In the genomic region with DNA sequence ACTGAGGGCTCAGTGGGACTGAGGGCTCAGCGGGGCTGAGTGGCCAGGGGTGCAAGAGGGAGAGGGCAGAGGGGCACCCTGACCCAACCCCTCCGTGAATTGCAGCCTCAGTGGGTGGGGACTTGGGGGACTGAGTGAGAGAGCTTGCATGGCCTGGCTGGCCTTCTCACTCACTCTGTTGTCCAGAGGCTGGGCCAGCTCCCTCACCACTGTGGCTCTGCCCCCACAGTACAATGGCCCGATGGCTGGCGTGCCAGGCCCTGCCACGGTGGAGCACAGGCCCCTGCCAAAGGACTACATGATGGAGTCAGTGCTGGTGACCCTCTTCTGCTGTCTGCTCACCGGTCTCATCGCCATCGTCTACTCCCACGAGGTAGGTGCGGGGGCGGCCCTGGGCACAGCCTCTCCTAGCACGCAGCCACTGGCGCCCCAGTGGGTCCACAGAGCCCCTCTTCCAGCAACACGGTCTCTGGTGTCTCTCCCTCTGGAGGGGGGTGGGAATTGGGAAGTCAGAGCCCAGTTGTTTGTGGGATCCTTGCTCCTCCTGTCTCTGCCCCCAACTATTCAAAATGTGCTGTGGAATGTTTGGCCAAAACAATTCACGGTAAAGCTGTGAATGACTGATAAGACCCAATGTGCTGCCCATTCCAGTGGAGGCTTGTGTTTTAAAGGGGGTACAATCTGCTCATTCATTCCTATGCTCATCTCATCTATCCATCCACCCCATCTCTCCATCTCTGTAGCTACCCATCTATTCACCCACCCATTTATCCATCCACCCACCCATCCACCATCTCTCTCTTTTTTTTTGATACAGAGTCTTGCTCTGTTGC, we compare ENCODE assay signal across 24 cellular contexts. TPM values are rescaled to one million over a fixed set of nuclear protein-coding genes. Genes with fewer than 3 reads are reported as not detected.
"Had no signal": no experiment of that assay in that cellular context is flagged by ENCODE, and none has a peak within 500 bp of the region (broad histone marks: within the 10 kb centered on the region; RNA-seq: fewer than 3 reads in every experiment).

No MANE protein-coding gene starts in this region.

- H3K36me3 Mint-ChIP-seq: naive thymus-derived CD8-positive, alpha-beta T cell had no signal

- H3K4me3 ChIP-seq: heart left ventricle, mucosa of descending colon, ovary, stomach, thoracic aorta, transverse colon had no signal

- H3K9me3 ChIP-seq: mucosa of descending colon, ovary, stomach, thoracic aorta, transverse colon had no signal

- H3K9me3 Mint-ChIP-seq: dendritic cell treated with granulocyte-macrophage colony-stimulating factor and Interleukin-4, amounts not matched to agents 40 ng/mL and 50 ng/mL, for 4 days; naive thymus-derived CD8-positive, alpha-beta T cell had no signal

- H3K27ac ChIP-seq: heart left ventricle, ovary, stomach, thoracic aorta, transverse colon had no signal

- H3K27me3 ChIP-seq: ovary had no signal

- H3K27ac Mint-ChIP-seq: dendritic cell treated with granulocyte-macrophage colony-stimulating factor and Interleukin-4, amounts not matched to agents 40 ng/mL and 50 ng/mL, for 4 days; progenitor cell of endocrine pancreas had no signal

- H3K4me3 Mint-ChIP-seq: dendritic cell treated with granulocyte-macrophage colony-stimulating factor and Interleukin-4, amounts not matched to agents 40 ng/mL and 50 ng/mL, for 4 days had no signal

- ATAC-seq: left lobe of liver; mucosa of descending colon; naive thymus-derived CD8-positive, alpha-beta T cell had no signal

- FAIRE-seq: colon, endothelial cell of umbilical vein, small intestine, urothelium cell line had no signal

- DNase-seq: erythroblast; foreskin melanocyte; heart left ventricle; hippocampal formation; kidney glomerular epithelial cell; mucosa of descending colon; naive thymus-derived CD8-positive, alpha-beta T cell; ovary; right cardiac atrium; small intestine; stimulated activated CD4-positive, alpha-beta T cell treated with anti-CD3 and anti-CD28 coated beads, Interleukin-12 subunit alpha, Interleukin-12 subunit beta, amount 100 ng/mL, for 4 hours; stimulated activated naive CD4-positive, alpha-beta T cell; stomach; substantia nigra; transverse colon had no signal

- H3K36me3 ChIP-seq: heart left ventricle, ovary, thoracic aorta, transverse colon had no signal

- H3K4me1 ChIP-seq: stomach, transverse colon had no signal

RNA-seq across cellular contexts. Expression of gene PRRT1B, which starts 10.7 kb away (rescaled TPM):
- total RNA-seq: endothelial cell of umbilical vein; heart left ventricle; lower leg skin; naive thymus-derived CD8-positive, alpha-beta T cell; right cardiac atrium; thoracic aorta had no signal
- polyA plus RNA-seq: endothelial cell of umbilical vein; heart left ventricle; naive thymus-derived CD8-positive, alpha-beta T cell; neural cell; ovary; right cardiac atrium had no signal
